20 cellular contexts compared by ENCODE assay signal in genomic region chr13:29339386-29340272, GRCh38.
DNase-seq lines count a peak whose midpoint lies in the region; ATAC-seq and TF ChIP-seq lines count a peak whose summit lies in the region.
"Had no signal": no experiment of that assay in that cellular context is flagged by ENCODE, and none has a peak within 500 bp of the region (broad histone marks: within the 10 kb centered on the region; RNA-seq: fewer than 3 reads in every experiment).

No MANE protein-coding gene starts in this region.

- ATAC-seq in DND-41 (ENCODE audit: insufficient read depth, low read depth) (no peak), upper lobe of left lung (ENCODE audit: low FRiP score in 2 of 2) (peak; percentile 17 to 55), aorta (ENCODE audit: low FRiP score) (peak; percentile 44), GM19467 (IDR thresholded peaks at IDR 0.05; ENCODE audit: unreplicated experiment) (no peak)
- ATAC-seq: GM12878 had no signal

- peaks cover 16% of the 10 kb centered on the region for H3K4me1 ChIP-seq in DND-41 (ENCODE audit: insufficient read depth, low read length)
- H3K4me1 ChIP-seq in upper lobe of left lung = no peaks in the 10 kb centered on the region
- no peaks in the 10 kb centered on the region for H3K4me1 ChIP-seq in aorta (ENCODE audit: control insufficient read depth in 1 of 2, insufficient read depth in 2 of 2, low read length in 2 of 2)
- no peaks in the 10 kb centered on the region for H3K4me1 ChIP-seq in OCI-LY7 (ENCODE audit: insufficient read depth, low read length, poor library complexity, severe bottlenecking)
- H3K4me1 ChIP-seq: BE2C, BLaER1, Caco-2 had no signal

- DNase-seq in DND-41 (no peak), H7 (peak; percentile 26), upper lobe of left lung (peak in 1 of 2 donors; percentile 59), aorta (no peak), OCI-LY7 (ENCODE audit: low spot score) (no peak), RWPE1 (ENCODE audit: low spot score) (no peak)
- DNase-seq: 8988T; ACHN; BE2C; C1 segment of cervical spinal cord; Caco-2; Calu3; CD4-positive, alpha-beta memory T cell; CD4-positive, CD25-positive, alpha-beta regulatory T cell; DMS79 treated with DMSO at 0.1 percent for 48 hours; EL; GDM1 had no signal

- H3K79me2 ChIP-seq in DND-41 (ENCODE audit: insufficient read depth, low read length) (no peaks in the 10 kb centered on the region), OCI-LY7 (ENCODE audit: insufficient read depth, low read depth, low read length) (no peaks in the 10 kb centered on the region)

- no peak for TF ChIP-seq EP300 in upper lobe of left lung (IDR thresholded peaks at IDR 0.05)

- intact Hi-C loops in aorta (cut with DNase I) (no loop called here), OCI-LY7 (cut with micrococcal nuclease; ENCODE audit: unreplicated experiment) (no loop called here)

- no peaks in the 10 kb centered on the region for H4K20me1 ChIP-seq in DND-41 (ENCODE audit: insufficient read depth, low read length)
- H4K20me1 ChIP-seq in OCI-LY7 (ENCODE audit: insufficient read depth, low read length) = no peaks in the 10 kb centered on the region
- H4K20me1 ChIP-seq: BLaER1 had no signal

- TF ChIP-seq POLR2A in upper lobe of left lung (IDR thresholded peaks at IDR 0.05) = no peak

- no peak overlapping the region for H3K4me2 ChIP-seq in DND-41 (ENCODE audit: insufficient read depth, low read length)
- H3K4me2 ChIP-seq in OCI-LY7 (ENCODE audit: low read length) = no peak overlapping the region
- H3K4me2 ChIP-seq: BLaER1 had no signal

- no peaks in the 10 kb centered on the region for H3K9me2 ChIP-seq in OCI-LY7 (ENCODE audit: insufficient read depth, low read length)

- no peaks in the 10 kb centered on the region for H3K36me3 ChIP-seq in DND-41 (ENCODE audit: insufficient read depth, low read length)
- no peaks in the 10 kb centered on the region for H3K36me3 ChIP-seq in H7 (replicated peaks; ENCODE audit: control insufficient read depth, insufficient read depth, low read length)
- H3K36me3 ChIP-seq in upper lobe of left lung = no peaks in the 10 kb centered on the region
- H3K36me3 ChIP-seq in aorta (ENCODE audit: control insufficient read depth in 1 of 2, insufficient read depth in 2 of 2, low read length in 1 of 2) = no peaks in the 10 kb centered on the region
- H3K36me3 ChIP-seq in OCI-LY7 (ENCODE audit: insufficient read depth, low read length) = no peaks in the 10 kb centered on the region
- H3K36me3 ChIP-seq: BE2C, BLaER1 had no signal

- H3K27me3 ChIP-seq in DND-41 (ENCODE audit: insufficient read depth, low read length, poor library complexity) (no peaks in the 10 kb centered on the region), H7 (ENCODE audit: control insufficient read depth, insufficient read depth, low read length) (no peaks in the 10 kb centered on the region), upper lobe of left lung (no peaks in the 10 kb centered on the region), aorta (ENCODE audit: control insufficient read depth in 1 of 2, insufficient read depth in 2 of 2, low read length in 1 of 2) (no peaks in the 10 kb centered on the region)
- H3K27me3 ChIP-seq: BLaER1 had no signal

- WGBS in upper lobe of left lung, 2 donors = 92 to 96% methylated on average over 30 to 42 of the region's 44 CpGs
- WGBS in aorta, 2 donors = 86 to 97% methylated on average over 44 of the region's 44 CpGs

- H3K9me3 ChIP-seq in DND-41 (ENCODE audit: insufficient read depth, low read length, severe bottlenecking) (peaks cover 17% of the 10 kb centered on the region), upper lobe of left lung (no peaks in the 10 kb centered on the region), aorta (ENCODE audit: control insufficient read depth, low read length) (no peaks in the 10 kb centered on the region), OCI-LY7 (ENCODE audit: low read length) (no peaks in the 10 kb centered on the region)
- H3K9me3 ChIP-seq: BE2C had no signal

- H2AFZ ChIP-seq in DND-41 (ENCODE audit: low read depth, low read length) (no peak overlapping the region), OCI-LY7 (ENCODE audit: low read length) (no peak overlapping the region)

- BruUV-seq in OCI-LY7 (replicated peaks; lab: Mats Ljungman, UMichigan) = no TSS peak

- H3K27ac ChIP-seq in DND-41 (ENCODE audit: low read length) (peak overlapping the region; percentile 29; the same call in 1 of the 2 replicates), upper lobe of left lung (no peak overlapping the region), aorta (ENCODE audit: low read depth in 1 of 2, low read length in 2 of 2) (no peak overlapping the region), OCI-LY7 (ENCODE audit: low read depth, low read length, poor library complexity, severe bottlenecking) (no peak overlapping the region), RWPE1 (no peak overlapping the region)
- H3K27ac ChIP-seq: BLaER1 had no signal

- POLR2A ChIA-PET in OCI-LY7 (lab: Charles Lee) (no interaction called here), RWPE1 (lab: Yijun Ruan, JAX; ENCODE audit: low non-redundant PET) (no interaction called here)

- TF ChIP-seq CTCF in DND-41 (IDR thresholded peaks at IDR 0.05; ENCODE audit: borderline replicate concordance, extremely low read depth, low read length, poor library complexity, severe bottlenecking) (no peak), upper lobe of left lung (IDR thresholded peaks at IDR 0.05) (no peak), OCI-LY7 (conservative IDR thresholded peaks at IDR 0.05; ENCODE audit: low read length) (no peak), RWPE1 (conservative IDR thresholded peaks at IDR 0.05; ENCODE audit: low read depth) (no peak)

- H3K4me3 ChIP-seq in DND-41 (ENCODE audit: low read depth in 1 of 2, low read length in 2 of 2) (no peak overlapping the region), H7 (ENCODE audit: insufficient read depth, low read depth, low read length) (no peak overlapping the region), upper lobe of left lung (no peak overlapping the region), aorta (ENCODE audit: low read length in 2 of 2) (no peak overlapping the region), OCI-LY7 (ENCODE audit: low read depth, low read length, poor library complexity, severe bottlenecking) (no peak overlapping the region)
- H3K4me3 ChIP-seq: BLaER1, GM12878 had no signal

- CTCF ChIA-PET in OCI-LY7 (lab: Charles Lee; ENCODE audit: unreplicated experiment) (no interaction called here), RWPE1 (lab: Yijun Ruan, JAX) (no interaction called here)

- H3K9ac ChIP-seq in DND-41 (ENCODE audit: low read depth, low read length) = no peak overlapping the region
- H3K9ac ChIP-seq: BLaER1 had no signal

Comparison
In these comparisons a context has a peak if more than half of its experiments do, and no peak if none do; other contexts are left out.
1. ATAC-seq: peak in upper lobe of left lung (2 of 2) and aorta (single experiment); none in DND-41 (single experiment) and GM19467 (single experiment).